9 cellular contexts compared by ENCODE assay signal in the genomic region with DNA sequence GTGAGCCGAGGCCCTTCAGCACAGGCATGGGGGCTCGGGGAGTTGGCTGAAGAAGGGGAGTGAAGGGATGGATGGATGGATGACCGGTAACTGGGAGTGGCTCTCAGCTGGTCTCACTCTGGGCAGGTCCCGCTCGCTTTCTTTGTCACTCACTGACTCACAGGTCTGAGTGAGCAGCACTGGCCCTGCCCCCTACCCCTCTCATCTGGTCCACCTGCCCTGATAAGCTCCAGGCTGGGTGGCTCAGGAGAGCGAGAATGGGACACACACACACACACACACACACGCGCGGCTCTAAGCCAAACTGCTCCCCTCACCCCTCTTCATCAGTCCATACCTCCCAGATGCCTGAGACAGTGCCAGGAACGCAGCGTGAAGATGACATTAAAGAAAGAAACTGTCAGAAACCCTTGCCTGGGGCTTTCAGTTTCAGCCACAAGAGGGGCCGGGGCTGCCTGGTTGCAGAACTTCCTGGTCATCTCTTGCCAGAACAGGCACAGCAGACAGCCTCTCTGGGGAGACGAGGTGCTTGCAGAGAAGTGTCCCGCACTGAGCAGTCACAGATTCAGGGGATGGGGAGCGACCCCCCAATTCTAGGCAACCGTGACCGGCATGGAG. TPM values are rescaled to one million over a fixed set of nuclear protein-coding genes. Genes with fewer than 3 reads are reported as not detected.
DNase-seq lines count a peak whose midpoint lies in the region; ATAC-seq and TF ChIP-seq lines count a peak whose summit lies in the region.
"Had no signal": no experiment of that assay in that cellular context is flagged by ENCODE, and none has a peak within 500 bp of the region (broad histone marks: within the 10 kb centered on the region; RNA-seq: fewer than 3 reads in every experiment).

No MANE protein-coding gene starts in this region.

- intact Hi-C loops in activated CD4-positive, alpha-beta T cell treated with anti-CD3 and anti-CD28 coated beads, Interleukin-2, amount 10 ng/mL, durations not matched to agents 24 days and 14 days (cut with micrococcal nuclease): no loop called here

- no peak overlapping the region for H3K4me3 Mint-ChIP-seq in activated CD4-positive, alpha-beta T cell treated with anti-CD3 and anti-CD28 coated beads, Interleukin-2, amount 10 ng/mL, durations not matched to agents 24 days and 14 days

- TF ChIP-seq CTCF in WERI-Rb-1 (IDR thresholded peaks at IDR 0.05; ENCODE audit: low read depth, low read length): no peak

- H3K27me3 ChIP-seq in WERI-Rb-1 (ENCODE audit: insufficient read depth, low read depth, severe bottlenecking): peaks cover 5% of the 10 kb centered on the region

- no peak overlapping the region for H3K4me3 ChIP-seq in WERI-Rb-1 (ENCODE audit: low read depth, low read length)

- H3K27ac ChIP-seq in WERI-Rb-1: no peak overlapping the region
- H3K27ac ChIP-seq: C4-2B had no signal

- H3K27me3 Mint-ChIP-seq in activated CD4-positive, alpha-beta T cell treated with anti-CD3 and anti-CD28 coated beads, Interleukin-2, amount 10 ng/mL, durations not matched to agents 24 days and 14 days: peaks cover 58% of the 10 kb centered on the region

- no peaks in the 10 kb centered on the region for H3K9me3 Mint-ChIP-seq in activated CD4-positive, alpha-beta T cell treated with anti-CD3 and anti-CD28 coated beads, Interleukin-2, amount 10 ng/mL, durations not matched to agents 24 days and 14 days

- no peaks in the 10 kb centered on the region for H3K9me3 ChIP-seq in WERI-Rb-1 (ENCODE audit: severe bottlenecking)

- in situ Hi-C loops in G401 (cut with HindIII; ENCODE audit: low sequenced_read_pairs): no loop called here

- peaks cover 17% of the 10 kb centered on the region for H3K4me1 Mint-ChIP-seq in activated CD4-positive, alpha-beta T cell treated with anti-CD3 and anti-CD28 coated beads, Interleukin-2, amount 10 ng/mL, durations not matched to agents 24 days and 14 days

- peak; percentile 45 for ATAC-seq in HG02938 (IDR thresholded peaks at IDR 0.05; ENCODE audit: unreplicated experiment)
- no peak for ATAC-seq in HG03469 (IDR thresholded peaks at IDR 0.05; ENCODE audit: unreplicated experiment)

- DNase-seq in activated CD4-positive, alpha-beta T cell treated with anti-CD3 and anti-CD28 coated beads, Interleukin-2, amount 10 ng/mL, durations not matched to agents 24 days and 14 days: peak; percentile 73
- no peak for DNase-seq in activated CD4-positive, alpha-beta T cell treated with anti-CD3 and anti-CD28 coated beads, Interleukin-2, amount 50 U/mL, for 1 hour
- DNase-seq in WERI-Rb-1 (peak; percentile 46), G401 (ENCODE audit: low spot score) (no peak)
- peak; percentile 18 for DNase-seq in stimulated activated CD8-positive, alpha-beta memory T cell treated with anti-CD3 and anti-CD28 coated beads, Interleukin-4, amount 100 ng/mL, for 24 hours (ENCODE audit: low read depth)
- DNase-seq in activated effector memory CD4-positive, alpha-beta T cell treated with Interleukin-2 at 50 U/mL for 16 hours: no peak

- no peaks in the 10 kb centered on the region for H3K36me3 Mint-ChIP-seq in activated CD4-positive, alpha-beta T cell treated with anti-CD3 and anti-CD28 coated beads, Interleukin-2, amount 10 ng/mL, durations not matched to agents 24 days and 14 days (ENCODE audit: low read depth)

- H3K27ac Mint-ChIP-seq in activated CD4-positive, alpha-beta T cell treated with anti-CD3 and anti-CD28 coated beads, Interleukin-2, amount 10 ng/mL, durations not matched to agents 24 days and 14 days: no peak overlapping the region

- H3K36me3 ChIP-seq in WERI-Rb-1: no peaks in the 10 kb centered on the region

RNA-seq across cellular contexts. Expression of a gene that starts 16.5 kb away (rescaled TPM):
- total RNA-seq in activated CD4-positive, alpha-beta T cell treated with anti-CD3 and anti-CD28 coated beads, Interleukin-2, amount 10 ng/mL, durations not matched to agents 24 days and 14 days: not detected in 2 replicates
- under 0.01 and 0.10 TPM in 2 replicates for total RNA-seq in G401 (2014; rRNA removed; shearing (Covaris generic))

Comparison
In these comparisons a context has a peak if more than half of its experiments do, and no peak if none do; other contexts are left out.
1. DNase-seq: peak in activated CD4-positive, alpha-beta T cell treated with anti-CD3 and anti-CD28 coated beads, Interleukin-2, amount 10 ng/mL, durations not matched to agents 24 days and 14 days (single experiment), WERI-Rb-1 (single experiment) and stimulated activated CD8-positive, alpha-beta memory T cell treated with anti-CD3 and anti-CD28 coated beads, Interleukin-4, amount 100 ng/mL, for 24 hours (single experiment); none in activated CD4-positive, alpha-beta T cell treated with anti-CD3 and anti-CD28 coated beads, Interleukin-2, amount 50 U/mL, for 1 hour (single experiment), G401 (single experiment) and activated effector memory CD4-positive, alpha-beta T cell treated with Interleukin-2 at 50 U/mL for 16 hours (single experiment).